Comparison of ENCODE assay signal across 1 cellular context in genomic region chr14:28767851-28768548, GRCh38.
TF ChIP-seq lines count a peak whose summit lies in the region.

No MANE protein-coding gene starts in this region.

TF ChIP-seq in H1, 55 proteins besides CTCF, POLR2A, EP300 and RAD21 (continued from another document):
- no peak for TF ChIP-seq POU5F1 (IDR thresholded peaks at IDR 0.05; ENCODE audit: low read depth, low read length)
- no peak for TF ChIP-seq JUN (IDR thresholded peaks at IDR 0.05; ENCODE audit: low read depth, low read length)
- no peak for TF ChIP-seq NRF1 (IDR thresholded peaks at IDR 0.05; ENCODE audit: low read depth, low read length)
- no peak for TF ChIP-seq RXRA (IDR thresholded peaks at IDR 0.05; ENCODE audit: insufficient read depth, low read depth, low read length)
- TF ChIP-seq SUZ12 (IDR thresholded peaks at IDR 0.05; ENCODE audit: low read length) = peak; percentile 100
- peak; percentile 56; the same call in 1 of the 2 replicates for TF ChIP-seq CHD2 (IDR thresholded peaks at IDR 0.05; ENCODE audit: low read length)
- TF ChIP-seq SRF (IDR thresholded peaks at IDR 0.05; ENCODE audit: low read depth, low read length) = no peak
- TF ChIP-seq ASH2L (IDR thresholded peaks at IDR 0.05; ENCODE audit: low read length) = peak; percentile 81
- TF ChIP-seq TBP (IDR thresholded peaks at IDR 0.05; ENCODE audit: low read depth, low read length) = 0 out of 2 replicates have a peak, but pooled peaks have one; percentile 34
- peak; percentile 28; the same call in 1 of the 2 replicates for TF ChIP-seq SP1 (IDR thresholded peaks at IDR 0.05; ENCODE audit: low read depth, low read length)
- 0 out of 2 replicates have a peak, but pooled peaks have one; percentile 47 for TF ChIP-seq RBBP5 (IDR thresholded peaks at IDR 0.05; ENCODE audit: borderline replicate concordance, low read depth, low read length)
- TF ChIP-seq YY1 (IDR thresholded peaks at IDR 0.05; ENCODE audit: low read depth, low read length) = 0 out of 2 replicates have a peak, but pooled peaks have one; percentile 42
- TF ChIP-seq EGR1 (IDR thresholded peaks at IDR 0.05; ENCODE audit: borderline replicate concordance, low read depth, low read length) = peak; percentile 91; the same call in 1 of the 2 replicates
- TF ChIP-seq, protein P1, sequence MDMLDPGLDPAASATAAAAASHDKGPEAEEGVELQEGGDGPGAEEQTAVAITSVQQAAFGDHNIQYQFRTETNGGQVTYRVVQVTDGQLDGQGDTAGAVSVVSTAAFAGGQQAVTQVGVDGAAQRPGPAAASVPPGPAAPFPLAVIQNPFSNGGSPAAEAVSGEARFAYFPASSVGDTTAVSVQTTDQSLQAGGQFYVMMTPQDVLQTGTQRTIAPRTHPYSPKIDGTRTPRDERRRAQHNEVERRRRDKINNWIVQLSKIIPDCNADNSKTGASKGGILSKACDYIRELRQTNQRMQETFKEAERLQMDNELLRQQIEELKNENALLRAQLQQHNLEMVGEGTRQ (IDR thresholded peaks at IDR 0.05; ENCODE audit: low read length) = no peak
- 0 out of 2 replicates have a peak, but pooled peaks have one; percentile 16 for TF ChIP-seq TEAD4 (IDR thresholded peaks at IDR 0.05; ENCODE audit: low read depth, low read length)
- TF ChIP-seq EZH2 (IDR thresholded peaks at IDR 0.05; ENCODE audit: low read depth, low read length, severe bottlenecking) = peak; percentile 99
- 0 out of 4 replicates have a peak, but pooled peaks of 1 of the 2 experiments have one; percentile 39 for TF ChIP-seq SIN3A (conservative IDR thresholded peaks at IDR 0.05 in 1 of 2, IDR thresholded peaks at IDR 0.05 in 1 of 2; ENCODE audit: low read depth in 1 of 2, low read length in 2 of 2)
- TF ChIP-seq CBX8 (IDR thresholded peaks at IDR 0.05; ENCODE audit: borderline replicate concordance, low read depth, low read length) = no peak
- TF ChIP-seq GABPA (IDR thresholded peaks at IDR 0.05; ENCODE audit: borderline replicate concordance, insufficient read depth, low read length) = no peak
- no peak for TF ChIP-seq CHD7 (IDR thresholded peaks at IDR 0.05; ENCODE audit: insufficient replicate concordance, low read length)
- TF ChIP-seq KDM4A (IDR thresholded peaks at IDR 0.05; ENCODE audit: low read depth, low read length, severe bottlenecking) = peak; percentile 84
